1 cellular context compared by ENCODE assay signal in genomic region chr1:52574594-52574993, GRCh38.
A peak's percentile ranks its signal among the peaks of the same experiment; 100 is the strongest.
TF ChIP-seq lines count a peak whose summit lies in the region.

No MANE protein-coding gene starts in this region.

TF ChIP-seq in K562, 482 proteins besides CTCF, POLR2A, EP300 and RAD21 (continued from another document):
- TF ChIP-seq KDM1A (IDR thresholded peaks at IDR 0.05) (peak; percentile 87 to 89), KDM5B (IDR thresholded peaks at IDR 0.05; ENCODE audit: insufficient replicate concordance, low read depth, low read length) (no peak), CGGBP1 (CRISPR knock-in tag; IDR thresholded peaks at IDR 0.05) (no peak), IFI16 (CRISPR knock-in tag; IDR thresholded peaks at IDR 0.05) (no peak), ZNF316 (IDR thresholded peaks at IDR 0.05) (no peak), SREBF1 (IDR thresholded peaks at IDR 0.05; ENCODE audit: borderline replicate concordance, low read depth, low read length) (no peak), EP400 (IDR thresholded peaks at IDR 0.05) (no peak), BMI1 (IDR thresholded peaks at IDR 0.05; ENCODE audit: low read length) (no peak), ATF1 (CRISPR knock-in tag; IDR thresholded peaks at IDR 0.05) (no peak), ATF1 (tag; IDR thresholded peaks at IDR 0.05) (0 out of 2 replicates have a peak, but pooled peaks have one; percentile 22), FUS (optimal IDR thresholded peaks at IDR 0.05; ENCODE audit: low read depth, low read length) (no peak), RB1 (IDR thresholded peaks at IDR 0.05; ENCODE audit: low read depth) (no peak), GTF2F1 (IDR thresholded peaks at IDR 0.05; ENCODE audit: low read depth, low read length) (no peak), E2F1 (CRISPR knock-in tag; IDR thresholded peaks at IDR 0.05) (no peak), RAD51 (IDR thresholded peaks at IDR 0.05; ENCODE audit: borderline replicate concordance, low read depth) (no peak), CBFB (CRISPR knock-in tag; IDR thresholded peaks at IDR 0.05) (no peak), MCM2 (IDR thresholded peaks at IDR 0.05; ENCODE audit: low read depth) (no peak), ZNF75A (CRISPR knock-in tag; IDR thresholded peaks at IDR 0.05) (no peak), NONO (IDR thresholded peaks at IDR 0.05; ENCODE audit: low read depth in 2 of 2, low read length in 1 of 2) (no peak), THRB (CRISPR knock-in tag; conservative IDR thresholded peaks at IDR 0.05) (no peak), CREM (IDR thresholded peaks at IDR 0.05; ENCODE audit: low read depth) (0 out of 2 replicates have a peak, but pooled peaks have one; percentile 18), SP1 (CRISPR knock-in tag; IDR thresholded peaks at IDR 0.05) (no peak), NRF1 (conservative IDR thresholded peaks at IDR 0.05 in 1 of 2, IDR thresholded peaks at IDR 0.05 in 1 of 2) (0 out of 4 replicates have a peak, but pooled peaks of 1 of the 2 experiments have one; percentile 14), PHTF2 (CRISPR knock-in tag; IDR thresholded peaks at IDR 0.05) (no peak), DIDO1 (tag; IDR thresholded peaks at IDR 0.05; ENCODE audit: low read depth) (no peak), HDAC3 (IDR thresholded peaks at IDR 0.05; ENCODE audit: borderline replicate concordance, partially characterized antibody) (no peak)
